In the genomic region with DNA sequence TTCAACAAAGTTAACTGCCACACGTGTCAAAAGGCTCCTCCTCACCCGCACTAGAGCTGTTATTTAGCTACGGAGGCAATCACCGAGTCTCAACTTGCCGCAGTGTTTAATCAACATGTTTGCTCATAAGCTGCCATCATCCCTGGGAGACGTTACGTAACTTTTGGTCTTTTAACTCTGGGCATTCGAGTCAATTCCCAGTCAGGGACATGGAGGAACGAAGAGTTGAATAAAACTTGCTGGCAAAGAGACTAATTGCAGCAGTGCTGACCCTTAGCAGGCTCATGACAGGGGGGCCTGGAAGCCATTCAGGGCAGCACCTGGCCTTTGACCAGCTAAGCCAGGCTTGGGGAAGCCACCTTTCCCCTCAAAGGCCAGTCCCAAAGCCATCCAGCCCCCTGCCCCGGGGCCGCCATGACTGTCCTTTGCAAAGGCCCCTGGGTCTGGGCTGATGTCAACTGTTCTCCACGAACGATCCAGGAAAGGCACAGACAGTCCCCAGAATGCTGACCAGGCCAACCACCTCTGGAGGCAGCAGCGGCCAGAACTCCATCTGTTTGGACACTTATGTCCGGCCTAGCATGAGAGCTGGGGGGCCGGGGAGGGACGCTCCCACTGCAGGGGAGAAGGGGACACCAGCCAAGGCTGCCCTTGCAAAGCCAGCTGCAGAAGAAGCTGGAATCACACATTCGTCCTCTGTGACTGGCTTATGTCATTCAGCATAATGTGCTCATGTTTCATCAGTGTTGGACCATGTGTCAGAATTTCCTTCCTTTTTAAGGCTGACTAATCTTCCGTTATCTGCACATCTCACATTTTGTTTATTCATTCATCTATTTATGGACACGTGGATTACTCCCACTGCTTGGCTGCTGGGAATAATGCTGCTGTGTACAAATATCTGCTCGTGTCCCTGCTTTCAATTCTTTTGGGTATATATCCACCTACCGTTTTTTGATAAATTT, we compare ENCODE assay signal across 1 cellular context.
TF ChIP-seq lines count a peak whose summit lies in the region.

No MANE protein-coding gene starts in this region.

TF ChIP-seq in HepG2, 621 proteins besides CTCF, POLR2A, EP300 and RAD21 (continued from another document and continues in another):
- TF ChIP-seq, protein P1, sequence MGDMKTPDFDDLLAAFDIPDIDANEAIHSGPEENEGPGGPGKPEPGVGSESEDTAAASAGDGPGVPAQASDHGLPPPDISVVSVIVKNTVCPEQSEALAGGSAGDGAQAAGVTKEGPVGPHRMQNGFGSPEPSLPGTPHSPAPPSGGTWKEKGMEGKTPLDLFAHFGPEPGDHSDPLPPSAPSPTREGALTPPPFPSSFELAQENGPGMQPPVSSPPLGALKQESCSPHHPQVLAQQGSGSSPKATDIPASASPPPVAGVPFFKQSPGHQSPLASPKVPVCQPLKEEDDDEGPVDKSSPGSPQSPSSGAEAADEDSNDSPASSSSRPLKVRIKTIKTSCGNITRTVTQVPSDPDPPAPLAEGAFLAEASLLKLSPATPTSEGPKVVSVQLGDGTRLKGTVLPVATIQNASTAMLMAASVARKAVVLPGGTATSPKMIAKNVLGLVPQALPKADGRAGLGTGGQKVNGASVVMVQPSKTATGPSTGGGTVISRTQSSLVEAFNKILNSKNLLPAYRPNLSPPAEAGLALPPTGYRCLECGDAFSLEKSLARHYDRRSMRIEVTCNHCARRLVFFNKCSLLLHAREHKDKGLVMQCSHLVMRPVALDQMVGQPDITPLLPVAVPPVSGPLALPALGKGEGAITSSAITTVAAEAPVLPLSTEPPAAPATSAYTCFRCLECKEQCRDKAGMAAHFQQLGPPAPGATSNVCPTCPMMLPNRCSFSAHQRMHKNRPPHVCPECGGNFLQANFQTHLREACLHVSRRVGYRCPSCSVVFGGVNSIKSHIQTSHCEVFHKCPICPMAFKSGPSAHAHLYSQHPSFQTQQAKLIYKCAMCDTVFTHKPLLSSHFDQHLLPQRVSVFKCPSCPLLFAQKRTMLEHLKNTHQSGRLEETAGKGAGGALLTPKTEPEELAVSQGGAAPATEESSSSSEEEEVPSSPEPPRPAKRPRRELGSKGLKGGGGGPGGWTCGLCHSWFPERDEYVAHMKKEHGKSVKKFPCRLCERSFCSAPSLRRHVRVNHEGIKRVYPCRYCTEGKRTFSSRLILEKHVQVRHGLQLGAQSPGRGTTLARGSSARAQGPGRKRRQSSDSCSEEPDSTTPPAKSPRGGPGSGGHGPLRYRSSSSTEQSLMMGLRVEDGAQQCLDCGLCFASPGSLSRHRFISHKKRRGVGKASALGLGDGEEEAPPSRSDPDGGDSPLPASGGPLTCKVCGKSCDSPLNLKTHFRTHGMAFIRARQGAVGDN (CRISPR knock-in tag; IDR thresholded peaks at IDR 0.05): peak; percentile 92
- TF ChIP-seq ZFP36 (IDR thresholded peaks at IDR 0.05; ENCODE audit: borderline replicate concordance, low read depth, low read length, partially characterized antibody) (no peak), MTA3 (CRISPR knock-in tag; IDR thresholded peaks at IDR 0.05) (no peak), CC2D1A (CRISPR knock-in tag; IDR thresholded peaks at IDR 0.05) (no peak), ZNF883 (CRISPR knock-in tag; IDR thresholded peaks at IDR 0.05; ENCODE audit: not compliant biosample characterization) (no peak), ZFAT (CRISPR knock-in tag; conservative IDR thresholded peaks at IDR 0.05) (no peak), ZNF326 (CRISPR knock-in tag; IDR thresholded peaks at IDR 0.05; ENCODE audit: borderline replicate concordance) (no peak), HOXA5 (CRISPR knock-in tag; IDR thresholded peaks at IDR 0.05) (no peak), ZNF232 (CRISPR knock-in tag; IDR thresholded peaks at IDR 0.05; ENCODE audit: borderline replicate concordance) (no peak), SOX6 (IDR thresholded peaks at IDR 0.05) (no peak), SOX6 (CRISPR knock-in tag; IDR thresholded peaks at IDR 0.05) (peak; percentile 80), ZNF614 (CRISPR knock-in tag; IDR thresholded peaks at IDR 0.05; ENCODE audit: borderline replicate concordance) (peak; percentile 94; the same call in 1 of the 2 replicates), ARHGAP35 (CRISPR knock-in tag; IDR thresholded peaks at IDR 0.05; ENCODE audit: borderline replicate concordance) (no peak), ZFX (CRISPR knock-in tag; IDR thresholded peaks at IDR 0.05; ENCODE audit: low read depth) (peak; percentile 38; the same call in 1 of the 2 replicates), MAFK (conservative IDR thresholded peaks at IDR 0.05 in 1 of 2, IDR thresholded peaks at IDR 0.05 in 1 of 2; ENCODE audit: low read length in 2 of 2) (no peak), GATA4 (IDR thresholded peaks at IDR 0.05; ENCODE audit: borderline replicate concordance, low read depth) (peak; percentile 79; the same call in 1 of the 2 replicates), SMYD3 (CRISPR knock-in tag; IDR thresholded peaks at IDR 0.05) (0 out of 2 replicates have a peak, but pooled peaks have one; percentile 60), DMAP1 (CRISPR knock-in tag; IDR thresholded peaks at IDR 0.05) (peak; percentile 67; the same call in 1 of the 2 replicates), ZNF619 (CRISPR knock-in tag; IDR thresholded peaks at IDR 0.05) (no peak), ZNF253 (CRISPR knock-in tag; IDR thresholded peaks at IDR 0.05; ENCODE audit: borderline replicate concordance) (no peak), TBP (CRISPR knock-in tag; IDR thresholded peaks at IDR 0.05) (no peak), ZNF773 (CRISPR knock-in tag; IDR thresholded peaks at IDR 0.05; ENCODE audit: borderline replicate concordance) (no peak), ZNF510 (CRISPR knock-in tag; IDR thresholded peaks at IDR 0.05; ENCODE audit: low read depth) (no peak), ZNF670 (CRISPR knock-in tag; IDR thresholded peaks at IDR 0.05; ENCODE audit: borderline replicate concordance) (no peak), ZNF335 (CRISPR knock-in tag; IDR thresholded peaks at IDR 0.05) (0 out of 2 replicates have a peak, but pooled peaks have one; percentile 46), STAG1 (CRISPR knock-in tag; IDR thresholded peaks at IDR 0.05) (no peak; the same call in 1 of the 2 replicates), RXRB (CRISPR knock-in tag; IDR thresholded peaks at IDR 0.05; ENCODE audit: borderline replicate concordance) (peak; percentile 86), SYNCRIP (IDR thresholded peaks at IDR 0.05; ENCODE audit: insufficient read depth, low read depth, low read length) (no peak), ZSCAN31 (CRISPR knock-in tag; IDR thresholded peaks at IDR 0.05; ENCODE audit: low read depth) (no peak), KLF9 (CRISPR knock-in tag; IDR thresholded peaks at IDR 0.05; ENCODE audit: low read depth) (no peak), HOXD1 (CRISPR knock-in tag; IDR thresholded peaks at IDR 0.05) (no peak), FIP1L1 (IDR thresholded peaks at IDR 0.05; ENCODE audit: borderline replicate concordance, insufficient read depth, low read depth, low read length) (no peak), ZMYM2 (CRISPR knock-in tag; IDR thresholded peaks at IDR 0.05) (peak; percentile 72), ZNF598 (CRISPR knock-in tag; IDR thresholded peaks at IDR 0.05; ENCODE audit: borderline replicate concordance) (no peak; the same call in 1 of the 2 replicates), GATAD1 (CRISPR knock-in tag; IDR thresholded peaks at IDR 0.05) (0 out of 2 replicates have a peak, but pooled peaks have one; percentile 38), ZNF562 (CRISPR knock-in tag; IDR thresholded peaks at IDR 0.05; ENCODE audit: borderline replicate concordance) (no peak), FOSL2 (CRISPR knock-in tag; IDR thresholded peaks at IDR 0.05) (peak; percentile 87), MZF1 (CRISPR knock-in tag; IDR thresholded peaks at IDR 0.05; ENCODE audit: borderline replicate concordance) (no peak), ZNF121 (CRISPR knock-in tag; IDR thresholded peaks at IDR 0.05) (no peak), TP53 (CRISPR knock-in tag; conservative IDR thresholded peaks at IDR 0.05) (no peak), ZNF274 (CRISPR knock-in tag; IDR thresholded peaks at IDR 0.05) (no peak), ZNF850 (CRISPR knock-in tag; conservative IDR thresholded peaks at IDR 0.05) (no peak), ZNF674 (CRISPR knock-in tag; IDR thresholded peaks at IDR 0.05; ENCODE audit: low read depth) (no peak), TBL1XR1 (IDR thresholded peaks at IDR 0.05; ENCODE audit: borderline replicate concordance, low read length, partially characterized antibody) (no peak), EED (CRISPR knock-in tag; IDR thresholded peaks at IDR 0.05) (no peak), HES4 (CRISPR knock-in tag; IDR thresholded peaks at IDR 0.05; ENCODE audit: borderline replicate concordance) (no peak; the same call in 1 of the 2 replicates), ZNF569 (CRISPR knock-in tag; IDR thresholded peaks at IDR 0.05; ENCODE audit: borderline replicate concordance) (no peak), HCFC1 (IDR thresholded peaks at IDR 0.05; ENCODE audit: low read depth, low read length) (no peak), HNF4G (IDR thresholded peaks at IDR 0.05; ENCODE audit: borderline replicate concordance, low read depth, low read length) (peak; percentile 60; the same call in 1 of the 2 replicates), HNF4G (CRISPR knock-in tag; IDR thresholded peaks at IDR 0.05; ENCODE audit: borderline replicate concordance, low read depth) (peak; percentile 63; the same call in 1 of the 2 replicates), CAMTA2 (CRISPR knock-in tag; IDR thresholded peaks at IDR 0.05; ENCODE audit: borderline replicate concordance) (no peak), SP2 (CRISPR knock-in tag; IDR thresholded peaks at IDR 0.05) (no peak), GFI1 (CRISPR knock-in tag; IDR thresholded peaks at IDR 0.05; ENCODE audit: borderline replicate concordance) (peak; percentile 58; the same call in 1 of the 2 replicates), ZSCAN9 (CRISPR knock-in tag; IDR thresholded peaks at IDR 0.05; ENCODE audit: borderline replicate concordance) (peak; percentile 95; the same call in 1 of the 2 replicates), HNRNPH1 (optimal IDR thresholded peaks at IDR 0.05; ENCODE audit: low read depth, low read length) (no peak), ZNF564 (CRISPR knock-in tag; IDR thresholded peaks at IDR 0.05) (no peak), ZNF703 (CRISPR knock-in tag; IDR thresholded peaks at IDR 0.05; ENCODE audit: borderline replicate concordance) (0 out of 2 replicates have a peak, but pooled peaks have one; percentile 22), SATB2 (CRISPR knock-in tag; IDR thresholded peaks at IDR 0.05) (0 out of 2 replicates have a peak, but pooled peaks have one; percentile 53)
- TF ChIP-seq, protein P2, sequence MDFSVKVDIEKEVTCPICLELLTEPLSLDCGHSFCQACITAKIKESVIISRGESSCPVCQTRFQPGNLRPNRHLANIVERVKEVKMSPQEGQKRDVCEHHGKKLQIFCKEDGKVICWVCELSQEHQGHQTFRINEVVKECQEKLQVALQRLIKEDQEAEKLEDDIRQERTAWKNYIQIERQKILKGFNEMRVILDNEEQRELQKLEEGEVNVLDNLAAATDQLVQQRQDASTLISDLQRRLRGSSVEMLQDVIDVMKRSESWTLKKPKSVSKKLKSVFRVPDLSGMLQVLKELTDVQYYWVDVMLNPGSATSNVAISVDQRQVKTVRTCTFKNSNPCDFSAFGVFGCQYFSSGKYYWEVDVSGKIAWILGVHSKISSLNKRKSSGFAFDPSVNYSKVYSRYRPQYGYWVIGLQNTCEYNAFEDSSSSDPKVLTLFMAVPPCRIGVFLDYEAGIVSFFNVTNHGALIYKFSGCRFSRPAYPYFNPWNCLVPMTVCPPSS (IDR thresholded peaks at IDR 0.05): no peak
- TF ChIP-seq, protein P3, sequence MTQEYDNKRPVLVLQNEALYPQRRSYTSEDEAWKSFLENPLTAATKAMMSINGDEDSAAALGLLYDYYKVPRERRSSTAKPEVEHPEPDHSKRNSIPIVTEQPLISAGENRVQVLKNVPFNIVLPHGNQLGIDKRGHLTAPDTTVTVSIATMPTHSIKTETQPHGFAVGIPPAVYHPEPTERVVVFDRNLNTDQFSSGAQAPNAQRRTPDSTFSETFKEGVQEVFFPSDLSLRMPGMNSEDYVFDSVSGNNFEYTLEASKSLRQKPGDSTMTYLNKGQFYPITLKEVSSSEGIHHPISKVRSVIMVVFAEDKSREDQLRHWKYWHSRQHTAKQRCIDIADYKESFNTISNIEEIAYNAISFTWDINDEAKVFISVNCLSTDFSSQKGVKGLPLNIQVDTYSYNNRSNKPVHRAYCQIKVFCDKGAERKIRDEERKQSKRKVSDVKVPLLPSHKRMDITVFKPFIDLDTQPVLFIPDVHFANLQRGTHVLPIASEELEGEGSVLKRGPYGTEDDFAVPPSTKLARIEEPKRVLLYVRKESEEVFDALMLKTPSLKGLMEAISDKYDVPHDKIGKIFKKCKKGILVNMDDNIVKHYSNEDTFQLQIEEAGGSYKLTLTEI (CRISPR knock-in tag; conservative IDR thresholded peaks at IDR 0.05): no peak
- TF ChIP-seq, protein P4, sequence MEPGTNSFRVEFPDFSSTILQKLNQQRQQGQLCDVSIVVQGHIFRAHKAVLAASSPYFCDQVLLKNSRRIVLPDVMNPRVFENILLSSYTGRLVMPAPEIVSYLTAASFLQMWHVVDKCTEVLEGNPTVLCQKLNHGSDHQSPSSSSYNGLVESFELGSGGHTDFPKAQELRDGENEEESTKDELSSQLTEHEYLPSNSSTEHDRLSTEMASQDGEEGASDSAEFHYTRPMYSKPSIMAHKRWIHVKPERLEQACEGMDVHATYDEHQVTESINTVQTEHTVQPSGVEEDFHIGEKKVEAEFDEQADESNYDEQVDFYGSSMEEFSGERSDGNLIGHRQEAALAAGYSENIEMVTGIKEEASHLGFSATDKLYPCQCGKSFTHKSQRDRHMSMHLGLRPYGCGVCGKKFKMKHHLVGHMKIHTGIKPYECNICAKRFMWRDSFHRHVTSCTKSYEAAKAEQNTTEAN (CRISPR knock-in tag; conservative IDR thresholded peaks at IDR 0.05): peak; percentile 64; the same call in 1 of the 2 replicates
- TF ChIP-seq, protein P5, sequence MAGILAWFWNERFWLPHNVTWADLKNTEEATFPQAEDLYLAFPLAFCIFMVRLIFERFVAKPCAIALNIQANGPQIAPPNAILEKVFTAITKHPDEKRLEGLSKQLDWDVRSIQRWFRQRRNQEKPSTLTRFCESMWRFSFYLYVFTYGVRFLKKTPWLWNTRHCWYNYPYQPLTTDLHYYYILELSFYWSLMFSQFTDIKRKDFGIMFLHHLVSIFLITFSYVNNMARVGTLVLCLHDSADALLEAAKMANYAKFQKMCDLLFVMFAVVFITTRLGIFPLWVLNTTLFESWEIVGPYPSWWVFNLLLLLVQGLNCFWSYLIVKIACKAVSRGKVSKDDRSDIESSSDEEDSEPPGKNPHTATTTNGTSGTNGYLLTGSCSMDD (CRISPR knock-in tag; IDR thresholded peaks at IDR 0.05): no peak
